8 cellular contexts compared by ENCODE assay signal in genomic region chr1:19882111-19883071, GRCh38. TPM values are rescaled to one million over a fixed set of nuclear protein-coding genes. Genes with fewer than 3 reads are reported as not detected.
DNase-seq lines count a peak whose midpoint lies in the region; ATAC-seq and TF ChIP-seq lines count a peak whose summit lies in the region.

Gene OTUD3, plus strand, starts transcription at chr1:19882395. Its CDS starts 119 bp downstream, at chr1:19882514.

- H3K4me3 Mint-ChIP-seq in T-helper 1 cell treated with Interleukin-12 subunit alpha and Interleukin-12 subunit beta and Interleukin-4 antibody, amounts not matched to agents 30 μg/mL and 1 μg/mL, for 36 hours, result peak within 1 kb of the TSS; percentile 88

- H3K27me3 ChIP-seq in psoas muscle (ENCODE audit: insufficient read depth in 3 of 3, low read length in 2 of 3) (no peaks in the 10 kb centered on the region), uterus (no peaks in the 10 kb centered on the region)

- H3K27ac ChIP-seq in psoas muscle (peak within 1 kb of the TSS; percentile 87), uterus (peak within 1 kb of the TSS; percentile 81 to 93)

- TF ChIP-seq POLR2A in GM15510 (IDR thresholded peaks at IDR 0.05; ENCODE audit: borderline replicate concordance, extremely low read depth, insufficient read length) (peak; percentile 83), uterus (IDR thresholded peaks at IDR 0.05) (peak; percentile 89 to 93)

- H3K27me3 Mint-ChIP-seq in T-helper 1 cell treated with Interleukin-12 subunit alpha and Interleukin-12 subunit beta and Interleukin-4 antibody, amounts not matched to agents 30 μg/mL and 1 μg/mL, for 36 hours (ENCODE audit: low read depth), result peaks cover 11% of the 10 kb centered on the region

- H3K4me1 Mint-ChIP-seq in T-helper 1 cell treated with Interleukin-12 subunit alpha and Interleukin-12 subunit beta and Interleukin-4 antibody, amounts not matched to agents 30 μg/mL and 1 μg/mL, for 36 hours (ENCODE audit: low read depth), result peaks cover 31% of the 10 kb centered on the region

- H3K36me3 ChIP-seq in psoas muscle (ENCODE audit: insufficient read depth in 1 of 2, low read depth in 1 of 2) (no peaks in the 10 kb centered on the region), uterus (no peaks in the 10 kb centered on the region)

- peaks cover 9% of the 10 kb centered on the region for H3K36me3 Mint-ChIP-seq in T-helper 1 cell treated with Interleukin-12 subunit alpha and Interleukin-12 subunit beta and Interleukin-4 antibody, amounts not matched to agents 30 μg/mL and 1 μg/mL, for 36 hours (ENCODE audit: low read depth)

- peak within 1 kb of the TSS; percentile 41 for H3K27ac Mint-ChIP-seq in T-helper 1 cell treated with Interleukin-12 subunit alpha and Interleukin-12 subunit beta and Interleukin-4 antibody, amounts not matched to agents 30 μg/mL and 1 μg/mL, for 36 hours

- peaks cover 3% of the 10 kb centered on the region for H3K9me3 Mint-ChIP-seq in T-helper 1 cell treated with Interleukin-12 subunit alpha and Interleukin-12 subunit beta and Interleukin-4 antibody, amounts not matched to agents 30 μg/mL and 1 μg/mL, for 36 hours

- peak; percentile 92 for ATAC-seq in HG02885 (IDR thresholded peaks at IDR 0.05; ENCODE audit: poor library complexity, unreplicated experiment)
- ATAC-seq in left ventricle myocardium superior, result peak; percentile 99
- ATAC-seq in psoas muscle, result peak; percentile 98 to 99 (median 99)

- H3K9me3 ChIP-seq in psoas muscle (no peaks in the 10 kb centered on the region), uterus (no peaks in the 10 kb centered on the region)

- intact Hi-C loops in left ventricle myocardium superior (cut with micrococcal nuclease), result no loop called here
- intact Hi-C loops in psoas muscle (cut with DNase I), result no loop called here
- intact Hi-C loops in uterus (cut with DNase I; ENCODE audit: low total_unique reads), result loop anchor here (10.0 kb wide), 1 partner anchor 88 kb away; the partner anchor contains the start of gene TMCO4

- peak within 1 kb of the TSS; percentile 95 for H3K4me3 ChIP-seq in psoas muscle
- H3K4me3 ChIP-seq in uterus, result peak within 1 kb of the TSS; percentile 53 to 88

- peaks cover 23% of the 10 kb centered on the region for H3K4me1 ChIP-seq in psoas muscle
- no peaks in the 10 kb centered on the region for H3K4me1 ChIP-seq in uterus

- peak; percentile 88 for TF ChIP-seq CTCF in psoas muscle (IDR thresholded peaks at IDR 0.05)
- peak; percentile 85 to 96 (median 94) for TF ChIP-seq CTCF in uterus (IDR thresholded peaks at IDR 0.05)

- DNase-seq in NCI-H1694 (lab: John Stamatoyannopoulos, UW) (peak; percentile 95), amygdala (lab: John Stamatoyannopoulos, UW) (peak; percentile 37 to 96 (median 91)), left ventricle myocardium superior (peak; percentile 95), psoas muscle (peak; percentile 94 to 97), uterus (peak; percentile 95 to 96)

- WGBS in psoas muscle, 3 donors, result 0 to 1% (median 0%) methylated on average over 60 to 97 of the region's 97 CpGs

RNA-seq across cellular contexts. Expression of gene OTUD3, which starts in this region (rescaled TPM):
- total RNA-seq in left ventricle myocardium superior, result 3.7 TPM
- total RNA-seq in psoas muscle, result 1 to 10 TPM; 5.0 to 6.7 (median 6.0) TPM
- 1 to 10 TPM; 2.3 to 7.6 (median 6.1) TPM for polyA plus RNA-seq in psoas muscle
- total RNA-seq in uterus, result 10 to 100 TPM in 2 of 4 donors, 1 to 10 TPM in 2; 2.6 to 20.8 (median 10.7) TPM

Comparison
In these comparisons a context has a peak if more than half of its experiments do, and no peak if none do; other contexts are left out.
1. Peak in every context shown above with its lines: DNase-seq, ATAC-seq, H3K4me3 ChIP-seq and H3K27ac ChIP-seq.